In the genomic region with DNA sequence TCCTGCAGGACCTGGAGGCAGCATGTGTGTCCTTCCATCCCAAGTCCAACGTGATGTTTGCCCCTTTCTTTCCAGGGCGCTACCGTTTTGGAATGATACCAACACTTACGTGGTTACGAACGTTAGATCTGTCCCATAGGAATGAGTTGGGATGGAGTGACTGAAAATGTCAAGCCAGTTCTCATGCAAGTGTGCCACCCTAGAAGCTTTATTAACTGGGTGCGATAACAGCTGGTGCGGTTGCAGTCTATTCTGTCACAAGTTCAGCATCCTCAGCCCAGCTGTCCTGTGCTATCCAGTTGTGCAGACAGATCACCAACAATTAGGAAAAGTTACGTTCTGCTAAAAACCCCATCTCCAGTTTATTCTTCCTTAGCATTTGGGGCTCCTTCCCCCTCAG, we compare ENCODE assay signal across 22 cellular contexts.
"Had no signal": no experiment of that assay in that cellular context is flagged by ENCODE, and none has a peak within 500 bp of the region (broad histone marks: within the 10 kb centered on the region; RNA-seq: fewer than 3 reads in every experiment).

No MANE protein-coding gene starts in this region.

- H3K4me3 ChIP-seq: colonic mucosa, heart left ventricle, lung, right atrium auricular region, stomach, thoracic aorta had no signal

- H3K27me3 ChIP-seq: colonic mucosa, foreskin keratinocyte, heart left ventricle, right atrium auricular region, stomach had no signal

- H3K27ac ChIP-seq: colonic mucosa, foreskin keratinocyte, heart left ventricle, right atrium auricular region, stomach, thoracic aorta had no signal

- DNase-seq: cerebellar nuclear complex; colonic mucosa; dermis blood vessel endothelial cell; endodermal cell; erythroblast; foreskin keratinocyte; heart left ventricle; hippocampal formation; left colon; left ventricle myocardium superior; mesenchymal stem cell; midbrain; naive thymus-derived CD8-positive, alpha-beta T cell; stimulated activated CD4-positive, alpha-beta T cell treated with anti-CD3 and anti-CD28 coated beads, Interleukin-4, amount 100 ng/mL, for 1 hour; stimulated activated CD8-positive, alpha-beta memory T cell treated with anti-CD3 and anti-CD28 coated beads, Interleukin-4, amount 100 ng/mL, for 48 hours; substantia nigra; trophoblast cell had no signal

- H3K9me3 Mint-ChIP-seq: endodermal cell; naive thymus-derived CD8-positive, alpha-beta T cell; stimulated activated memory B cell treated with anti-CD40 and anti-IgM and Interleukin-4, amounts not matched to agents 10 μg/mL and 1 μg/mL and 100 μg/mL, for 72 hours had no signal

- H3K9me3 ChIP-seq: colonic mucosa, heart left ventricle, right atrium auricular region, stomach, thoracic aorta had no signal

- ATAC-seq: foreskin keratinocyte; left colon; left ventricle myocardium superior; naive thymus-derived CD8-positive, alpha-beta T cell; stimulated activated memory B cell treated with anti-CD40 and anti-IgM and Interleukin-4, amounts not matched to agents 10 μg/mL and 1 μg/mL and 100 μg/mL, for 72 hours had no signal

- H3K4me1 ChIP-seq: colonic mucosa, foreskin keratinocyte, right atrium auricular region, stomach had no signal

- H3K4me3 Mint-ChIP-seq: endodermal cell; naive thymus-derived CD8-positive, alpha-beta T cell; stimulated activated memory B cell treated with anti-CD40 and anti-IgM and Interleukin-4, amounts not matched to agents 10 μg/mL and 1 μg/mL and 100 μg/mL, for 72 hours had no signal

- H3K27me3 Mint-ChIP-seq: naive thymus-derived CD8-positive, alpha-beta T cell; stimulated activated memory B cell treated with anti-CD40 and anti-IgM and Interleukin-4, amounts not matched to agents 10 μg/mL and 1 μg/mL and 100 μg/mL, for 72 hours had no signal

- H3K27ac Mint-ChIP-seq: stimulated activated memory B cell treated with anti-CD40 and anti-IgM and Interleukin-4, amounts not matched to agents 10 μg/mL and 1 μg/mL and 100 μg/mL, for 72 hours had no signal

- H3K36me3 ChIP-seq: colonic mucosa had no signal
